Comparison of ENCODE assay signal across 15 cellular contexts in genomic region chrX:18422325-18422724, GRCh38. TPM values are rescaled to one million over a fixed set of nuclear protein-coding genes. Genes with fewer than 3 reads are reported as not detected.
DNase-seq lines count a peak whose midpoint lies in the region; ATAC-seq, FAIRE-seq and TF ChIP-seq lines count a peak whose summit lies in the region.
"Had no signal": no experiment of that assay in that cellular context is flagged by ENCODE, and none has a peak within 500 bp of the region (broad histone marks: within the 10 kb centered on the region; RNA-seq: fewer than 3 reads in every experiment).

No MANE protein-coding gene starts in this region.

- no peak overlapping the region for H2BK120ac ChIP-seq in neuronal stem cell (ENCODE audit: low read depth, low read length)

- no peak overlapping the region for H2BK5ac ChIP-seq in neuronal stem cell (ENCODE audit: low read length)

- H3K4me1 ChIP-seq in K562 (replicated peaks in 1 of 2; ENCODE audit: control insufficient read depth in 2 of 2, insufficient read depth in 2 of 2, low read length in 2 of 2) (peaks cover 0 to 16% of the 10 kb centered on the region in 2 experiments; a peak in 3 of 5 replicates), neuronal stem cell (ENCODE audit: control insufficient read depth in 2 of 2, insufficient read depth in 1 of 2, low read depth in 1 of 2, low read length in 2 of 2) (no peaks in the 10 kb centered on the region)
- H3K4me1 ChIP-seq: psoas muscle had no signal

- no peak for FAIRE-seq in K562 (lab: Jason Lieb, UNC)

- no peak overlapping the region for H2BK15ac ChIP-seq in neuronal stem cell (ENCODE audit: low read length)

- no peak overlapping the region for H4K8ac ChIP-seq in neuronal stem cell (ENCODE audit: low read depth, low read length)

- POLR2A ChIA-PET in K562 (lab: Yijun Ruan, JAX): interaction anchor here (0.8 kb wide), 1 partner anchor 1386 kb away, joined by 4 read pairs; no protein-coding TSS in a partner anchor

- no peaks in the 10 kb centered on the region for H3K79me2 ChIP-seq in K562 (ENCODE audit: control insufficient read depth, insufficient read depth, low read length)

- DNase-seq in AG09309 (ENCODE audit: low read depth) (peak; percentile 59), HPDE6-E6E7 (ENCODE audit: extremely low spot score) (peak; percentile 7), K562 (ENCODE audit: extremely low read depth in 1 of 4, low spot score in 3 of 4) (no peak), kidney epithelial cell (ENCODE audit: low read depth) (peak; percentile 61), neuronal stem cell (ENCODE audit: low spot score) (no peak), H7 (no peak), epidermal melanocyte (ENCODE audit: insufficient read length, low spot score) (no peak)
- DNase-seq: activated CD8-positive, alpha-beta memory T cell treated with anti-CD3 and anti-CD28 coated beads, Interleukin-2, amount 10 ng/mL, durations not matched to agents 7 days and 5 days; CD4-positive, alpha-beta memory T cell; effector memory CD8-positive, alpha-beta T cell; NCI-H146; NCI-H526 treated with DMSO at 0.1 percent for 48 hours; psoas muscle; SHP77 had no signal

- H3K23ac ChIP-seq in neuronal stem cell (ENCODE audit: low read depth, low read length, poor library complexity): no peak overlapping the region

- H3K79me1 ChIP-seq in neuronal stem cell (ENCODE audit: low read depth, low read length): no peaks in the 10 kb centered on the region

- TF ChIP-seq RAD21 in K562 (CRISPR knock-in tag; conservative IDR thresholded peaks at IDR 0.05 in 1 of 2, IDR thresholded peaks at IDR 0.05 in 1 of 2): no peak

- no peak overlapping the region for H2BK12ac ChIP-seq in neuronal stem cell (ENCODE audit: low read length)

- no peak overlapping the region for H4K91ac ChIP-seq in neuronal stem cell (ENCODE audit: low read depth, low read length, poor library complexity)

- 11% methylated on average over 4 of the region's 5 CpGs for WGBS in K562 (ENCODE audit: insufficient coverage, low coverage, missing lambda C conversion rate)
- no CpG with 5 or more reads among the region's 5 CpGs for WGBS in neuronal stem cell (ENCODE audit: extremely low coverage in 2 of 2, insufficient read length in 2 of 2, insufficient replicate concordance in 1 of 2), 2 donors

- H3K18ac ChIP-seq in neuronal stem cell (ENCODE audit: low read length): no peak overlapping the region

- peaks cover 0 to 4% of the 10 kb centered on the region in 2 experiments; a peak in 2 of 5 replicates for H3K27me3 ChIP-seq in K562 (ENCODE audit: control insufficient read depth in 2 of 2, insufficient read depth in 2 of 2, low read length in 2 of 2)
- no peaks in the 10 kb centered on the region for H3K27me3 ChIP-seq in kidney epithelial cell (ENCODE audit: control insufficient read depth, insufficient read depth, low read length)
- H3K27me3 ChIP-seq in neuronal stem cell (ENCODE audit: control insufficient read depth in 3 of 3, insufficient read depth in 3 of 3, low read depth in 1 of 3, low read length in 3 of 3): peaks cover 0 to 5% (median 0%) of the 10 kb centered on the region in 3 experiments
- 0 out of 2 replicates have a peak, but pooled peaks cover 2% of the 10 kb centered on the region for H3K27me3 ChIP-seq in H7 (ENCODE audit: control insufficient read depth, insufficient read depth, low read length)

- H4K20me1 ChIP-seq in K562 (replicated peaks; ENCODE audit: control insufficient read depth, insufficient read depth, low read length): no peaks in the 10 kb centered on the region

- no peak overlapping the region for H3K14ac ChIP-seq in neuronal stem cell (ENCODE audit: low read length)

- CTCF ChIA-PET in K562 (lab: Yijun Ruan, JAX; ENCODE audit: low intra/inter-chr PET ratio): no interaction called here

- ATAC-seq in K562: no peak
- ATAC-seq in GM19455 (IDR thresholded peaks at IDR 0.05; ENCODE audit: unreplicated experiment): no peak
- ATAC-seq: activated CD8-positive, alpha-beta memory T cell treated with anti-CD3 and anti-CD28 coated beads, Interleukin-2, amount 10 ng/mL, durations not matched to agents 7 days and 5 days; effector memory CD8-positive, alpha-beta T cell; psoas muscle had no signal

- no TSS peak for BruUV-seq in K562 (replicated peaks; lab: Mats Ljungman, UMichigan)

- H3K4me3 ChIP-seq in AG09309 (ENCODE audit: control insufficient read depth, low read depth, low read length) (no peak overlapping the region), K562 (no peak overlapping the region), kidney epithelial cell (ENCODE audit: low read depth, low read length) (no peak overlapping the region), neuronal stem cell (ENCODE audit: low read length in 2 of 2) (no peak overlapping the region), H7 (ENCODE audit: insufficient read depth, low read depth, low read length) (no peak overlapping the region)
- H3K4me3 ChIP-seq: psoas muscle had no signal

- no peak for TF ChIP-seq CTCF in AG09309 (IDR thresholded peaks at IDR 0.05; ENCODE audit: control insufficient read depth, insufficient read depth, low read depth, low read length, missing control alignments)
- TF ChIP-seq CTCF in K562 (IDR thresholded peaks at IDR 0.05 in 2 of 3, conservative IDR thresholded peaks at IDR 0.05 in 1 of 3; ENCODE audit: insufficient read depth in 2 of 3, low read depth in 1 of 3, low read length in 3 of 3): no peak
- TF ChIP-seq CTCF in kidney epithelial cell (IDR thresholded peaks at IDR 0.05; ENCODE audit: insufficient read depth, low read length, poor library complexity, severe bottlenecking): no peak

- in situ Hi-C loops in K562 (cut with MboI): no loop called here

- no peak for TF ChIP-seq POLR2A in K562 (conservative IDR thresholded peaks at IDR 0.05)

- H3K36me3 ChIP-seq in K562 (ENCODE audit: control insufficient read depth, insufficient read depth, low read length) (no peaks in the 10 kb centered on the region), kidney epithelial cell (ENCODE audit: control insufficient read depth, insufficient read depth, low read length) (no peaks in the 10 kb centered on the region), neuronal stem cell (replicated peaks in 1 of 2; ENCODE audit: control insufficient read depth in 2 of 2, insufficient read depth in 2 of 2, low read length in 2 of 2) (no peaks in the 10 kb centered on the region), H7 (replicated peaks; ENCODE audit: control insufficient read depth, insufficient read depth, low read length) (no peaks in the 10 kb centered on the region)

- no peaks in the 10 kb centered on the region for H3K9me1 ChIP-seq in K562 (ENCODE audit: control insufficient read depth, insufficient read depth, low read length)

- H3K27ac ChIP-seq in K562 (ENCODE audit: extremely low read depth, low read depth, low read length): no peak overlapping the region
- no peak overlapping the region for H3K27ac ChIP-seq in neuronal stem cell (replicated peaks; ENCODE audit: low read length)
- H3K27ac ChIP-seq: psoas muscle had no signal

- H2AFZ ChIP-seq in K562 (ENCODE audit: low read depth, low read length) (no peak overlapping the region), neuronal stem cell (ENCODE audit: low read length) (no peak overlapping the region)

- no peak overlapping the region for H3K4ac ChIP-seq in neuronal stem cell (ENCODE audit: low read length)

- no peak for TF ChIP-seq EP300 in K562 (IDR thresholded peaks at IDR 0.05; ENCODE audit: low read length)

- H2AK5ac ChIP-seq in neuronal stem cell (ENCODE audit: low read depth, low read length): no peak overlapping the region

- intact Hi-C loops in K562 (cut with micrococcal nuclease): no loop called here

- H3K4me2 ChIP-seq in K562 (ENCODE audit: insufficient read depth, low read length) (no peak overlapping the region), neuronal stem cell (ENCODE audit: insufficient read depth, low read length, poor library complexity, severe bottlenecking) (no peak overlapping the region)

- H3K9me3 ChIP-seq in K562 (replicated peaks; ENCODE audit: control insufficient read depth, insufficient read depth, low read depth, low read length) (no peaks in the 10 kb centered on the region), neuronal stem cell (replicated peaks in 1 of 2; ENCODE audit: control insufficient read depth in 2 of 2, insufficient read depth in 1 of 2, low read depth in 1 of 2, low read length in 2 of 2) (no peaks in the 10 kb centered on the region)
- H3K9me3 ChIP-seq: psoas muscle had no signal

- no peak overlapping the region for H3K9ac ChIP-seq in K562 (ENCODE audit: insufficient read depth in 1 of 2, low read depth in 2 of 2, low read length in 2 of 2)
- no peak overlapping the region for H3K9ac ChIP-seq in neuronal stem cell (ENCODE audit: low read depth, low read length, poor library complexity)

TF ChIP-seq in K562, 482 proteins besides CTCF, POLR2A, EP300 and RAD21 (continues in another document):
- TF ChIP-seq NEUROD1 (IDR thresholded peaks at IDR 0.05; ENCODE audit: borderline replicate concordance, low read depth, low read length, partially characterized antibody): no peak
- no peak for TF ChIP-seq ATF1 (CRISPR knock-in tag; IDR thresholded peaks at IDR 0.05)
- peak; percentile 63 for TF ChIP-seq ATF1 (tag; IDR thresholded peaks at IDR 0.05)
- TF ChIP-seq RB1 (IDR thresholded peaks at IDR 0.05; ENCODE audit: low read depth): no peak

RNA-seq across cellular contexts. Expression of gene CDKL5, which starts 3.1 kb away (rescaled TPM):
- total RNA-seq in K562 (2011; cell fraction: chromatin; rRNA removed; ENCODE audit: low replicate concordance): 0.51 and 2.4 TPM in 2 replicates
- total RNA-seq in K562 (2011; cell fraction: nucleolus; rRNA removed): 0.26 and 0.50 TPM in 2 replicates
- total RNA-seq in K562 (2011; cell fraction: nucleoplasm; rRNA removed): 1.1 and 1.4 TPM in 2 replicates
- total RNA-seq in K562 (2014; rRNA removed): under 0.01 TPM in 2 replicates
- 0.04 and 0.13 TPM in 2 replicates for total RNA-seq in K562 (2014; rRNA removed; fragmentation: Illumina TruSeq; extraction: Trizol)
- total RNA-seq in K562 (2015; rRNA removed; fragmentation: Illumina TruSeq; extraction: Trizol): 0.04 and 0.11 TPM in 2 replicates
- 0.11 and 0.16 TPM in 2 replicates for total RNA-seq in K562 (2021)
- polyA plus RNA-seq in K562 (2011; rRNA removed): 0.14 and 0.21 TPM in 2 replicates
- polyA plus RNA-seq in K562 (2011; cell fraction: cytosol; rRNA removed): 0.07 and 0.13 TPM in 2 replicates
- polyA plus RNA-seq in K562 (2011; cell fraction: nucleus; rRNA removed): 0.24 and 0.33 TPM in 2 replicates
- 0.08 and 0.11 TPM in 2 replicates for polyA plus RNA-seq in K562 (2012)
- polyA plus RNA-seq in K562 (2014; fragmentation: Illumina TruSeq; extraction: Trizol): 0.04 TPM in 2 replicates
- polyA plus RNA-seq in K562 (2014; fragmentation: Nextera tagmentation; extraction: Ambion mirVana): under 1 TPM; under 0.01 to 0.01 TPM
- polyA plus RNA-seq in K562 (2014; rRNA removed): 0.04 and 0.08 TPM in 2 replicates
- polyA minus RNA-seq in K562 (2011; rRNA and poly(A)+ RNA removed): 0.53 and 0.60 TPM in 2 replicates
- polyA minus RNA-seq in K562 (2011; cell fraction: cytosol; rRNA and poly(A)+ RNA removed): 0.10 TPM in 1 of 2 replicates, not detected in the other
- polyA minus RNA-seq in K562 (2011; cell fraction: nucleus; rRNA and poly(A)+ RNA removed): 0.22 and 0.54 TPM in 2 replicates
- total RNA-seq in kidney epithelial cell: 6.9 and 8.6 TPM in 2 replicates
- 2.0 TPM for polyA plus RNA-seq in neuronal stem cell (2013, experiment 1 of 2)
- polyA plus RNA-seq in neuronal stem cell (2013, experiment 2 of 2): 2.0 TPM
- total RNA-seq in H7 (2014; rRNA removed; shearing (Covaris generic)): 7.0 and 9.5 TPM in 2 replicates

Comparison
In these comparisons a context has a peak if more than half of its experiments do, and no peak if none do; other contexts are left out.
1. DNase-seq: peak in AG09309 (single experiment), HPDE6-E6E7 (single experiment) and kidney epithelial cell (single experiment); none in K562 (0 of 4), neuronal stem cell (single experiment), H7 (single experiment) and epidermal melanocyte (single experiment).